ENCODE assay signal across 20 cellular contexts in the genomic region with DNA sequence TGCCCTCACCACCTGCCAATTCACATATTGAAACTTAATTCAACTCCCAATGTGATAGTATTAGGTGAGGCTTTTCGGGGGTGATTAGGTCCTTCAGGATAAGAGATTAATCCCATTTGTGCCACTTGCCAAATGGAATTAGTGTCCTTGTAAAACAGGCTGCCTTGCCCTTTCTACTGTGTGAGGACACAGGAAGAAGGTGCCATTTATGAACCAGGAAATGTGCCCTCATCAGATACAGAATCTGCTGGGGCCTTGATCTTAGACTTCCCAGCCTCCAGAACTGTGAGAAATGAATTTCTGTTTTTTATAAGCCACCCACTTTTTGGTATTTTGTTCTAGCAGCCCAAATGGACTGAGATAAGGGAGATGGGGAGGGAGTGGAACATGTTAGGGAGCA. TPM values are rescaled to one million over a fixed set of nuclear protein-coding genes. Genes with fewer than 3 reads are reported as not detected.
DNase-seq lines count a peak whose midpoint lies in the region; ATAC-seq, FAIRE-seq and TF ChIP-seq lines count a peak whose summit lies in the region.
"Had no signal": no experiment of that assay in that cellular context is flagged by ENCODE, and none has a peak within 500 bp of the region (broad histone marks: within the 10 kb centered on the region; RNA-seq: fewer than 3 reads in every experiment).

No MANE protein-coding gene starts in this region.

- intact Hi-C loops in thyroid gland (cut with DNase I), result loop anchor here (10.0 kb wide), 1 partner anchor 224 kb away; a partner anchor contains a TSS

- no peak for TF ChIP-seq POLR2A in thyroid gland (IDR thresholded peaks at IDR 0.05)

- ATAC-seq in activated T-helper 17 cell treated with anti-CD3 and anti-CD28 coated beads, Interleukin-2, amount 50 U/mL, for 72 hours (replicated peaks), result no peak
- ATAC-seq: HCT116 had no signal

- no peaks in the 10 kb centered on the region for H3K36me3 Mint-ChIP-seq in activated T-helper 17 cell treated with anti-CD3 and anti-CD28 coated beads, Interleukin-2, amount 50 U/mL, for 72 hours (ENCODE audit: low read depth)
- H3K36me3 Mint-ChIP-seq: CD4-positive, CD25-positive, alpha-beta regulatory T cell had no signal

- H3K9me3 Mint-ChIP-seq in activated T-helper 17 cell treated with anti-CD3 and anti-CD28 coated beads, Interleukin-2, amount 50 U/mL, for 72 hours, result no peaks in the 10 kb centered on the region
- H3K9me3 Mint-ChIP-seq: CD4-positive, CD25-positive, alpha-beta regulatory T cell had no signal

- no peak overlapping the region for H3K4me3 Mint-ChIP-seq in activated T-helper 17 cell treated with anti-CD3 and anti-CD28 coated beads, Interleukin-2, amount 50 U/mL, for 72 hours
- H3K4me3 Mint-ChIP-seq: CD4-positive, CD25-positive, alpha-beta regulatory T cell had no signal

- H3K27me3 Mint-ChIP-seq in activated T-helper 17 cell treated with anti-CD3 and anti-CD28 coated beads, Interleukin-2, amount 50 U/mL, for 72 hours, result peaks cover 24% of the 10 kb centered on the region

- no peaks in the 10 kb centered on the region for H3K79me2 ChIP-seq in Loucy (ENCODE audit: insufficient read depth, low read length)

- H3K9ac ChIP-seq in Loucy (ENCODE audit: low read depth, low read length, poor library complexity, severe bottlenecking), result no peak overlapping the region

- H3K36me3 ChIP-seq in Loucy (ENCODE audit: insufficient read depth, low read length), result no peaks in the 10 kb centered on the region
- no peaks in the 10 kb centered on the region for H3K36me3 ChIP-seq in small intestine (ENCODE audit: control insufficient read depth in 2 of 2, insufficient read depth in 2 of 2, low read length in 2 of 2)
- no peaks in the 10 kb centered on the region for H3K36me3 ChIP-seq in thyroid gland
- H3K36me3 ChIP-seq: SJCRH30 had no signal

- H3K4me3 ChIP-seq in Loucy (ENCODE audit: low read length, poor library complexity, severe bottlenecking), result no peak overlapping the region
- no peak overlapping the region for H3K4me3 ChIP-seq in small intestine (ENCODE audit: low read depth in 1 of 2, low read length in 2 of 2)
- H3K4me3 ChIP-seq in thyroid gland (replicated peaks in 1 of 3), result no peak overlapping the region
- H3K4me3 ChIP-seq: SJCRH30 had no signal

- H4K20me1 ChIP-seq in Loucy (ENCODE audit: insufficient read depth, low read length, poor library complexity, severe bottlenecking), result no peaks in the 10 kb centered on the region

- H3K4me2 ChIP-seq in Loucy (ENCODE audit: low read depth, low read length, poor library complexity, severe bottlenecking), result no peak overlapping the region

- H3K4me1 Mint-ChIP-seq in activated T-helper 17 cell treated with anti-CD3 and anti-CD28 coated beads, Interleukin-2, amount 50 U/mL, for 72 hours, result peaks cover 7% of the 10 kb centered on the region

- no peak overlapping the region for H3K27ac ChIP-seq in small intestine (ENCODE audit: low read depth in 1 of 2, low read length in 1 of 2)
- H3K27ac ChIP-seq in thyroid gland, result no peak overlapping the region
- H3K27ac ChIP-seq: HL-60, SJCRH30 had no signal

- H2AFZ ChIP-seq in Loucy (ENCODE audit: low read length), result peak overlapping the region; percentile 82

- H3F3A ChIP-seq in Loucy (ENCODE audit: low read depth), result no peaks in the 10 kb centered on the region

- H3K27me3 ChIP-seq in Loucy (ENCODE audit: insufficient read depth, low read length, poor library complexity, severe bottlenecking) (no peaks in the 10 kb centered on the region), small intestine (ENCODE audit: control insufficient read depth in 2 of 2, insufficient read depth in 2 of 2, low read length in 2 of 2) (no peaks in the 10 kb centered on the region), thyroid gland (no peaks in the 10 kb centered on the region)
- H3K27me3 ChIP-seq: SJCRH30 had no signal

- FAIRE-seq in small intestine (lab: Jason Lieb, UNC), result no peak
- FAIRE-seq: G401.6, H1, RCC 7860 had no signal

- no peaks in the 10 kb centered on the region for H3K9me2 ChIP-seq in Loucy (replicated peaks; ENCODE audit: low read depth, low read length)

- DNase-seq in NCI-H82 treated with DMSO at 0.1 percent for 48 hours (lab: John Stamatoyannopoulos, UW; ENCODE audit: unreplicated experiment) (peak; percentile 95), small intestine (peak; percentile 16), NCI-H446 treated with DMSO at 0.1 percent for 48 hours (lab: John Stamatoyannopoulos, UW) (no peak), thyroid gland (no peak), retina (no peak)
- DNase-seq: CD4-positive, CD25-positive, alpha-beta regulatory T cell; KG1; MV-4-11; NCI-H1105 treated with DMSO at 0.1 percent for 48 hours; NCI-H2081; NCI-H2171; NCI-H748 treated with DMSO at 0.1 percent for 48 hours; SJCRH30 had no signal

- peak overlapping the region; percentile 45 for H3K27ac Mint-ChIP-seq in activated T-helper 17 cell treated with anti-CD3 and anti-CD28 coated beads, Interleukin-2, amount 50 U/mL, for 72 hours
- H3K27ac Mint-ChIP-seq: CD4-positive, CD25-positive, alpha-beta regulatory T cell had no signal

- H3K9me3 ChIP-seq in Loucy (ENCODE audit: insufficient read depth, low read depth, low read length) (no peaks in the 10 kb centered on the region), small intestine (ENCODE audit: control insufficient read depth, low read depth) (no peaks in the 10 kb centered on the region), thyroid gland (no peaks in the 10 kb centered on the region)
- H3K9me3 ChIP-seq: SJCRH30 had no signal

- TF ChIP-seq CTCF in Loucy (conservative IDR thresholded peaks at IDR 0.05; ENCODE audit: low read length) (no peak), thyroid gland (IDR thresholded peaks at IDR 0.05) (no peak)

- 48 to 77% (median 67%) methylated on average over 1 of the region's 1 CpG for WGBS in small intestine, 3 donors
- 94 to 100% methylated on average over 1 of the region's 1 CpG for WGBS in thyroid gland, 2 donors

- H3K4me1 ChIP-seq in Loucy (ENCODE audit: insufficient read depth, low read length, poor library complexity, severe bottlenecking), result peaks cover 16% of the 10 kb centered on the region
- H3K4me1 ChIP-seq in small intestine (ENCODE audit: control insufficient read depth in 2 of 2, insufficient read depth in 1 of 2, low read depth in 1 of 2, low read length in 1 of 2), result no peaks in the 10 kb centered on the region
- H3K4me1 ChIP-seq in thyroid gland, result no peaks in the 10 kb centered on the region

RNA-seq across cellular contexts. Expression of a gene that starts 39.1 kb away (rescaled TPM):
- 10 to 100 TPM; 21.4 to 23.2 TPM for total RNA-seq in activated T-helper 17 cell treated with anti-CD3 and anti-CD28 coated beads, Interleukin-2, amount 50 U/mL, for 72 hours
- polyA plus RNA-seq in small intestine, result 1 to 10 TPM; 5.9 to 8.5 (median 7.8) TPM
- 10 to 100 TPM; 23.2 to 57.3 (median 34.7) TPM for total RNA-seq in thyroid gland

RNA-seq across cellular contexts. Expression of a gene that starts 44.6 kb away (rescaled TPM):
- total RNA-seq in activated T-helper 17 cell treated with anti-CD3 and anti-CD28 coated beads, Interleukin-2, amount 50 U/mL, for 72 hours, result 1 to 10 TPM in 1 of 2 donors, under 1 TPM in 1; 0.69 to 2.2 TPM
- 1 to 10 TPM in 1 of 3 donors, under 1 TPM in 2; 0.45 to 2.5 (median 0.81) TPM for polyA plus RNA-seq in small intestine
- total RNA-seq in thyroid gland, result 10 to 100 TPM; 10.4 to 12.9 (median 11.3) TPM

Comparison
In these comparisons a context has a peak if more than half of its experiments do, and no peak if none do; other contexts are left out.
1. DNase-seq: peak in NCI-H82 treated with DMSO at 0.1 percent for 48 hours (single experiment) and small intestine (single experiment); none in NCI-H446 treated with DMSO at 0.1 percent for 48 hours (single experiment), thyroid gland (0 of 2) and retina (single experiment).